Comparison of ENCODE assay signal across 1 cellular context in the genomic region with DNA sequence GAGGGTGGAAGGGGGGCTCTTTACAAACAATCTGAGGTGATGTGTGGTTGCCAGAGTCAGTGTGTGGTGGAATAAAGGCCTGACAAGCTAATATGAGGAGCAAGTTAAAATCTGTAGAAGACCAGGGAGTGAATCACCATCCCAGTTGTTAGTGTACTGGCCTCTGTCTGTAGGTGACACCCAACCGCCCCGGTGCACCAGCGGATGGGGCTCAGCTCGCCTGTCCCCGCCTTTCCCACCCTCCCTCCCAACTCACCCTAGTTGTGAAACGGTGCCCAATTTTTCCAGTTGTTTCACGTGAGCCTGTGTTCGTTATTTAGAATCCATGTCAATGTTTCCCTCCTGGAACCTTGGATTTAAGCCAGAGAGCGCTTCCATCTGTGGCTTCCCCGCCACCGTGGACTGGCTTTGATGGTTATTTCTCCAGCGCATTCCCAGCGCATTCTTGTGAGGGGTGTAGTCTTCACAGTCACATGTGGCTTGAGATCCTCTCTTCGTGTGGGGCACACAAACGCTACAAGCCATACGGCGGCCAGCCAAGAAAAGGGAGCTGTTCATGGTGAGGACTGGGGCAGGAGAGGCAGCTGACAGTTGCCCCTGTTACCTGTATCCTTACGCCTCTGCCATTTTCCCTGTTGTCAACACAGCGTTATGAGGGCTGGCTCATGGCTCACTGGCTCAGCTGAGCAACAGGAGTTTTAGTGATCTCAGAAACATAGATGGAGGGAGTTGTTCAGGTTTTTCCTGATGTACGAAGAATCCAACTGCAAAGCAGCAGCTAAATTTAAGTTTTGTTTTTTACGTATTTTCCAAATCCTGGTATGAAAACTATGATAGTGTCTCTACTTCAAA.
TF ChIP-seq lines count a peak whose summit lies in the region.

No MANE protein-coding gene starts in this region.

TF ChIP-seq in K562, 482 proteins besides CTCF, POLR2A, EP300 and RAD21 (continued from another document and continues in another):
- TF ChIP-seq, protein P1, sequence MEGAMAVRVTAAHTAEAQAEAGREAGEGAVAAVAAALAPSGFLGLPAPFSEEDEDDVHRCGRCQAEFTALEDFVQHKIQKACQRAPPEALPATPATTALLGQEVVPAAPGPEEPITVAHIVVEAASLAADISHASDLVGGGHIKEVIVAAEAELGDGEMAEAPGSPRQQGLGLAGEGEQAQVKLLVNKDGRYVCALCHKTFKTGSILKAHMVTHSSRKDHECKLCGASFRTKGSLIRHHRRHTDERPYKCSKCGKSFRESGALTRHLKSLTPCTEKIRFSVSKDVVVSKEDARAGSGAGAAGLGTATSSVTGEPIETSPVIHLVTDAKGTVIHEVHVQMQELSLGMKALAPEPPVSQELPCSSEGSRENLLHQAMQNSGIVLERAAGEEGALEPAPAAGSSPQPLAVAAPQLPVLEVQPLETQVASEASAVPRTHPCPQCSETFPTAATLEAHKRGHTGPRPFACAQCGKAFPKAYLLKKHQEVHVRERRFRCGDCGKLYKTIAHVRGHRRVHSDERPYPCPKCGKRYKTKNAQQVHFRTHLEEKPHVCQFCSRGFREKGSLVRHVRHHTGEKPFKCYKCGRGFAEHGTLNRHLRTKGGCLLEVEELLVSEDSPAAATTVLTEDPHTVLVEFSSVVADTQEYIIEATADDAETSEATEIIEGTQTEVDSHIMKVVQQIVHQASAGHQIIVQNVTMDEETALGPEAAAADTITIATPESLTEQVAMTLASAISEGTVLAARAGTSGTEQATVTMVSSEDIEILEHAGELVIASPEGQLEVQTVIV (CRISPR knock-in tag; IDR thresholded peaks at IDR 0.05; ENCODE audit: borderline replicate concordance), result no peak
- TF ChIP-seq SREBF1 (IDR thresholded peaks at IDR 0.05; ENCODE audit: borderline replicate concordance, low read depth, low read length), result no peak
- TF ChIP-seq MAZ (CRISPR knock-in tag; conservative IDR thresholded peaks at IDR 0.05 in 1 of 2, IDR thresholded peaks at IDR 0.05 in 1 of 2), result peak in 1 of 2 experiments; percentile 36; a peak in 1 of 4 replicates
- TF ChIP-seq TARDBP (IDR thresholded peaks at IDR 0.05), result no peak
- no peak for TF ChIP-seq ZBTB1 (CRISPR knock-in tag; IDR thresholded peaks at IDR 0.05; ENCODE audit: borderline replicate concordance, low read depth)
- no peak for TF ChIP-seq MEF2A (IDR thresholded peaks at IDR 0.05; ENCODE audit: control insufficient read depth, low read depth, low read length)
- no peak for TF ChIP-seq ELF2 (CRISPR knock-in tag; IDR thresholded peaks at IDR 0.05)
- TF ChIP-seq, protein P2, sequence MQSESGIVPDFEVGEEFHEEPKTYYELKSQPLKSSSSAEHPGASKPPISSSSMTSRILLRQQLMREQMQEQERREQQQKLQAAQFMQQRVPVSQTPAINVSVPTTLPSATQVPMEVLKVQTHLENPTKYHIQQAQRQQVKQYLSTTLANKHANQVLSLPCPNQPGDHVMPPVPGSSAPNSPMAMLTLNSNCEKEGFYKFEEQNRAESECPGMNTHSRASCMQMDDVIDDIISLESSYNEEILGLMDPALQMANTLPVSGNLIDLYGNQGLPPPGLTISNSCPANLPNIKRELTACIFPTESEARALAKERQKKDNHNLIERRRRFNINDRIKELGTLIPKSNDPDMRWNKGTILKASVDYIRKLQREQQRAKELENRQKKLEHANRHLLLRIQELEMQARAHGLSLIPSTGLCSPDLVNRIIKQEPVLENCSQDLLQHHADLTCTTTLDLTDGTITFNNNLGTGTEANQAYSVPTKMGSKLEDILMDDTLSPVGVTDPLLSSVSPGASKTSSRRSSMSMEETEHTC (IDR thresholded peaks at IDR 0.05), result peak; percentile 73
- no peak for TF ChIP-seq SMC3 (conservative IDR thresholded peaks at IDR 0.05; ENCODE audit: insufficient read depth, low read depth, low read length)
- TF ChIP-seq ZNF707 (CRISPR knock-in tag; conservative IDR thresholded peaks at IDR 0.05), result no peak
- TF ChIP-seq HDAC6 (IDR thresholded peaks at IDR 0.05; ENCODE audit: low read depth, low read length), result no peak
- TF ChIP-seq CUX1 (CRISPR knock-in tag; IDR thresholded peaks at IDR 0.05), result 0 out of 2 replicates have a peak, but pooled peaks have one; percentile 55
- TF ChIP-seq ARHGAP35 (IDR thresholded peaks at IDR 0.05; ENCODE audit: partially characterized antibody), result no peak
- 0 out of 2 replicates have a peak, but pooled peaks have one; percentile 50 for TF ChIP-seq KLF13 (tag; IDR thresholded peaks at IDR 0.05; ENCODE audit: borderline replicate concordance, low read depth)
- TF ChIP-seq HOXB6 (CRISPR knock-in tag; IDR thresholded peaks at IDR 0.05; ENCODE audit: borderline replicate concordance), result no peak
- TF ChIP-seq, protein P3, sequence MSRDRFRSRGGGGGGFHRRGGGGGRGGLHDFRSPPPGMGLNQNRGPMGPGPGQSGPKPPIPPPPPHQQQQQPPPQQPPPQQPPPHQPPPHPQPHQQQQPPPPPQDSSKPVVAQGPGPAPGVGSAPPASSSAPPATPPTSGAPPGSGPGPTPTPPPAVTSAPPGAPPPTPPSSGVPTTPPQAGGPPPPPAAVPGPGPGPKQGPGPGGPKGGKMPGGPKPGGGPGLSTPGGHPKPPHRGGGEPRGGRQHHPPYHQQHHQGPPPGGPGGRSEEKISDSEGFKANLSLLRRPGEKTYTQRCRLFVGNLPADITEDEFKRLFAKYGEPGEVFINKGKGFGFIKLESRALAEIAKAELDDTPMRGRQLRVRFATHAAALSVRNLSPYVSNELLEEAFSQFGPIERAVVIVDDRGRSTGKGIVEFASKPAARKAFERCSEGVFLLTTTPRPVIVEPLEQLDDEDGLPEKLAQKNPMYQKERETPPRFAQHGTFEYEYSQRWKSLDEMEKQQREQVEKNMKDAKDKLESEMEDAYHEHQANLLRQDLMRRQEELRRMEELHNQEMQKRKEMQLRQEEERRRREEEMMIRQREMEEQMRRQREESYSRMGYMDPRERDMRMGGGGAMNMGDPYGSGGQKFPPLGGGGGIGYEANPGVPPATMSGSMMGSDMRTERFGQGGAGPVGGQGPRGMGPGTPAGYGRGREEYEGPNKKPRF (IDR thresholded peaks at IDR 0.05; ENCODE audit: low read depth, low read length), result no peak
- no peak for TF ChIP-seq ZNF197 (CRISPR knock-in tag; IDR thresholded peaks at IDR 0.05; ENCODE audit: low read depth)
- no peak for TF ChIP-seq HDAC3 (IDR thresholded peaks at IDR 0.05; ENCODE audit: borderline replicate concordance, partially characterized antibody)
- TF ChIP-seq CSDE1 (IDR thresholded peaks at IDR 0.05), result no peak
- no peak for TF ChIP-seq PPARD (CRISPR knock-in tag; IDR thresholded peaks at IDR 0.05)
- no peak for TF ChIP-seq ZNF561 (CRISPR knock-in tag; conservative IDR thresholded peaks at IDR 0.05)
- no peak for TF ChIP-seq RERE (CRISPR knock-in tag; IDR thresholded peaks at IDR 0.05; ENCODE audit: borderline replicate concordance)
- TF ChIP-seq RHOXF2B (CRISPR knock-in tag; conservative IDR thresholded peaks at IDR 0.05), result no peak
- TF ChIP-seq, protein P4, sequence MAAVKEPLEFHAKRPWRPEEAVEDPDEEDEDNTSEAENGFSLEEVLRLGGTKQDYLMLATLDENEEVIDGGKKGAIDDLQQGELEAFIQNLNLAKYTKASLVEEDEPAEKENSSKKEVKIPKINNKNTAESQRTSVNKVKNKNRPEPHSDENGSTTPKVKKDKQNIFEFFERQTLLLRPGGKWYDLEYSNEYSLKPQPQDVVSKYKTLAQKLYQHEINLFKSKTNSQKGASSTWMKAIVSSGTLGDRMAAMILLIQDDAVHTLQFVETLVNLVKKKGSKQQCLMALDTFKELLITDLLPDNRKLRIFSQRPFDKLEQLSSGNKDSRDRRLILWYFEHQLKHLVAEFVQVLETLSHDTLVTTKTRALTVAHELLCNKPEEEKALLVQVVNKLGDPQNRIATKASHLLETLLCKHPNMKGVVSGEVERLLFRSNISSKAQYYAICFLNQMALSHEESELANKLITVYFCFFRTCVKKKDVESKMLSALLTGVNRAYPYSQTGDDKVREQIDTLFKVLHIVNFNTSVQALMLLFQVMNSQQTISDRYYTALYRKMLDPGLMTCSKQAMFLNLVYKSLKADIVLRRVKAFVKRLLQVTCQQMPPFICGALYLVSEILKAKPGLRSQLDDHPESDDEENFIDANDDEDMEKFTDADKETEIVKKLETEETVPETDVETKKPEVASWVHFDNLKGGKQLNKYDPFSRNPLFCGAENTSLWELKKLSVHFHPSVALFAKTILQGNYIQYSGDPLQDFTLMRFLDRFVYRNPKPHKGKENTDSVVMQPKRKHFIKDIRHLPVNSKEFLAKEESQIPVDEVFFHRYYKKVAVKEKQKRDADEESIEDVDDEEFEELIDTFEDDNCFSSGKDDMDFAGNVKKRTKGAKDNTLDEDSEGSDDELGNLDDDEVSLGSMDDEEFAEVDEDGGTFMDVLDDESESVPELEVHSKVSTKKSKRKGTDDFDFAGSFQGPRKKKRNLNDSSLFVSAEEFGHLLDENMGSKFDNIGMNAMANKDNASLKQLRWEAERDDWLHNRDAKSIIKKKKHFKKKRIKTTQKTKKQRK (IDR thresholded peaks at IDR 0.05; ENCODE audit: borderline replicate concordance, low read depth, low read length), result no peak
- TF ChIP-seq POLR2AphosphoS5 (IDR thresholded peaks at IDR 0.05; ENCODE audit: control insufficient read depth, insufficient read depth, low read depth, low read length), result no peak; the same call in 1 of the 2 replicates
- no peak for TF ChIP-seq MTA2 (IDR thresholded peaks at IDR 0.05; ENCODE audit: low read depth)
- no peak for TF ChIP-seq NBN (IDR thresholded peaks at IDR 0.05; ENCODE audit: low read depth)
- TF ChIP-seq FOXJ2 (tag; IDR thresholded peaks at IDR 0.05), result no peak
